Comparison of ENCODE assay signal across 8 cellular contexts in genomic region chr19:11094520-11094894, GRCh38. TPM values are rescaled to one million over a fixed set of nuclear protein-coding genes. Genes with fewer than 3 reads are reported as not detected.
DNase-seq lines count a peak whose midpoint lies in the region; ATAC-seq and TF ChIP-seq lines count a peak whose summit lies in the region.

No MANE protein-coding gene starts in this region.

- WGBS in mesodermal cell (ENCODE audit: insufficient coverage in 2 of 2), 2 experiments: 93 to 100% methylated on average over 1 to 3 of the region's 4 CpGs
- 80 to 81% methylated on average over 4 of the region's 4 CpGs for WGBS in upper lobe of left lung, 2 donors

- TF ChIP-seq POLR2A in upper lobe of left lung (IDR thresholded peaks at IDR 0.05): no peak

- H3K27me3 ChIP-seq in upper lobe of left lung: no peaks in the 10 kb centered on the region

- peak overlapping the region; percentile 99 for H3K27ac Mint-ChIP-seq in activated naive CD4-positive, alpha-beta T cell treated with anti-CD3 and anti-CD28 coated beads, Interleukin-2, amount 10 ng/mL, durations not matched to agents 7 days and 5 days
- peak overlapping the region in 4 of 5 experiments; percentile 72 to 96 (median 91) for H3K27ac Mint-ChIP-seq in brain

- no peak for TF ChIP-seq EP300 in upper lobe of left lung (IDR thresholded peaks at IDR 0.05)

- H3K9me3 ChIP-seq in mesodermal cell (ENCODE audit: control insufficient read depth, low read length) (no peaks in the 10 kb centered on the region), upper lobe of left lung (no peaks in the 10 kb centered on the region)

- H3K36me3 ChIP-seq in mesodermal cell (ENCODE audit: control insufficient read depth, insufficient read depth, low read length) (peaks cover 92% of the 10 kb centered on the region), upper lobe of left lung (peaks cover 0 to 43% (median 16%) of the 10 kb centered on the region in 4 donors)

- H3K4me1 ChIP-seq in mesodermal cell (ENCODE audit: control insufficient read depth, insufficient read depth, low read length, poor library complexity, severe bottlenecking) (peaks cover 42% of the 10 kb centered on the region), upper lobe of left lung (peaks cover 60 to 79% (median 68%) of the 10 kb centered on the region in 4 donors)

- no peak for ATAC-seq in upper lobe of left lung (ENCODE audit: low FRiP score in 2 of 2)
- no peak for ATAC-seq in GM18511 (IDR thresholded peaks at IDR 0.05; ENCODE audit: unreplicated experiment)
- ATAC-seq in HG03442 (IDR thresholded peaks at IDR 0.05; ENCODE audit: unreplicated experiment): no peak

- TF ChIP-seq CTCF in brain (conservative IDR thresholded peaks at IDR 0.05) (no peak), upper lobe of left lung (IDR thresholded peaks at IDR 0.05) (no peak)

- peaks cover 68% of the 10 kb centered on the region for H3K36me3 Mint-ChIP-seq in activated naive CD4-positive, alpha-beta T cell treated with anti-CD3 and anti-CD28 coated beads, Interleukin-2, amount 10 ng/mL, durations not matched to agents 7 days and 5 days
- peaks cover 69% of the 10 kb centered on the region for H3K36me3 Mint-ChIP-seq in brain

- H3K27ac ChIP-seq in mesodermal cell (ENCODE audit: low read depth, low read length, severe bottlenecking): peak overlapping the region; percentile 83
- H3K27ac ChIP-seq in upper lobe of left lung: peak overlapping the region; percentile 92 to 100 (median 98)

- DNase-seq in activated naive CD4-positive, alpha-beta T cell treated with anti-CD3 and anti-CD28 coated beads, Interleukin-2, amount 10 ng/mL, durations not matched to agents 7 days and 5 days: no peak
- no peak for DNase-seq in activated naive CD4-positive, alpha-beta T cell (lab: John Stamatoyannopoulos, UW)
- DNase-seq in upper lobe of left lung (no peak), NCI-H2029 treated with DMSO at 0.1 percent for 48 hours (lab: John Stamatoyannopoulos, UW) (no peak)

- peaks cover 68% of the 10 kb centered on the region for H3K4me1 Mint-ChIP-seq in activated naive CD4-positive, alpha-beta T cell treated with anti-CD3 and anti-CD28 coated beads, Interleukin-2, amount 10 ng/mL, durations not matched to agents 7 days and 5 days
- H3K4me1 Mint-ChIP-seq in brain: peaks cover 63% of the 10 kb centered on the region

- H3K4me3 Mint-ChIP-seq in activated naive CD4-positive, alpha-beta T cell treated with anti-CD3 and anti-CD28 coated beads, Interleukin-2, amount 10 ng/mL, durations not matched to agents 7 days and 5 days: peak overlapping the region; percentile 57
- peak overlapping the region in 2 of 5 experiments; percentile 17 to 82 for H3K4me3 Mint-ChIP-seq in brain

- H3K27me3 Mint-ChIP-seq in activated naive CD4-positive, alpha-beta T cell treated with anti-CD3 and anti-CD28 coated beads, Interleukin-2, amount 10 ng/mL, durations not matched to agents 7 days and 5 days: no peaks in the 10 kb centered on the region
- H3K27me3 Mint-ChIP-seq in brain: peaks cover 5% of the 10 kb centered on the region

- H3K4me3 ChIP-seq in mesodermal cell (ENCODE audit: extremely low read depth, insufficient read depth, low read length, poor library complexity, severe bottlenecking) (no peak overlapping the region), upper lobe of left lung (peak overlapping the region in 1 of 4 donors; percentile 74)

- H3K9me3 Mint-ChIP-seq in activated naive CD4-positive, alpha-beta T cell treated with anti-CD3 and anti-CD28 coated beads, Interleukin-2, amount 10 ng/mL, durations not matched to agents 7 days and 5 days: no peaks in the 10 kb centered on the region
- H3K9me3 Mint-ChIP-seq in brain: peaks cover 2 to 13% (median 5%) of the 10 kb centered on the region in 5 experiments

- CTCF ChIA-PET in activated naive CD4-positive, alpha-beta T cell treated with anti-CD3 and anti-CD28 coated beads, Interleukin-2, amount 10 ng/mL, durations not matched to agents 7 days and 5 days (lab: Charles Lee): interaction anchor here (1.5 to 3.1 kb wide), 2 partner anchors 59 to 158 kb away, joined by 5 to 15 read pairs; no protein-coding TSS in a partner anchor

RNA-seq across cellular contexts. Expression of gene LDLR, which starts 5.2 kb away (rescaled TPM):
- 11.7 TPM for polyA plus RNA-seq in brain (ENCODE audit: insufficient read depth, low read depth, low replicate concordance)
- 180 TPM for polyA plus RNA-seq in mesodermal cell (2013, experiment 1 of 2)
- 159 TPM for polyA plus RNA-seq in mesodermal cell (2013, experiment 2 of 2)
- total RNA-seq in upper lobe of left lung: 100 to 1,000 TPM; 204 to 493 (median 234) TPM
